In the genomic region with DNA sequence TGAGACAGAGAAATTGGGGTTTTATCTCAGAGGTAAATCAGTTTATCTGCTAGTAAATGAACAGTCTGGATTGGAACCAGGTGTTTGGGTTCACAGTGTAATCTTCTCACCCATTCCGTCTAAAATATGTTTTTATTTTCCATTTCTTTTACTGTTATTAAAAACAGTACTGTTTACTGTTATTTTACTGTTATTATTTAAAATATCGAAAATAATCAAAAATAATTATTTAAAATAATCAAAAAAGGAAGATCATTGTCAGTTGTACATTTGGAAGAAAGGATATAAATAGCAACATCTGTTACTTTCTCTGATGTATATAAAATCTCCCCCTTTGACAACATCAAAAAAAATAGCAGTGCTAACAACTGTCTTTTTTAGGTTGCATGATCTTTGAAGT, we compare ENCODE assay signal across 1 cellular context.
TF ChIP-seq lines count a peak whose summit lies in the region.

No MANE protein-coding gene starts in this region.

TF ChIP-seq in SK-N-SH, 30 proteins besides CTCF, POLR2A, EP300 and RAD21 (continued from another document):
- TF ChIP-seq, protein P1, sequence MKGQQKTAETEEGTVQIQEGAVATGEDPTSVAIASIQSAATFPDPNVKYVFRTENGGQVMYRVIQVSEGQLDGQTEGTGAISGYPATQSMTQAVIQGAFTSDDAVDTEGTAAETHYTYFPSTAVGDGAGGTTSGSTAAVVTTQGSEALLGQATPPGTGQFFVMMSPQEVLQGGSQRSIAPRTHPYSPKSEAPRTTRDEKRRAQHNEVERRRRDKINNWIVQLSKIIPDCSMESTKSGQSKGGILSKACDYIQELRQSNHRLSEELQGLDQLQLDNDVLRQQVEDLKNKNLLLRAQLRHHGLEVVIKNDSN (IDR thresholded peaks at IDR 0.05; ENCODE audit: borderline replicate concordance, low read depth), result no peak
- TF ChIP-seq, protein P2, sequence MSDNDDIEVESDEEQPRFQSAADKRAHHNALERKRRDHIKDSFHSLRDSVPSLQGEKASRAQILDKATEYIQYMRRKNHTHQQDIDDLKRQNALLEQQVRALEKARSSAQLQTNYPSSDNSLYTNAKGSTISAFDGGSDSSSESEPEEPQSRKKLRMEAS (IDR thresholded peaks at IDR 0.05; ENCODE audit: low read depth), result no peak
- TF ChIP-seq FOXM1 (IDR thresholded peaks at IDR 0.05; ENCODE audit: low read depth) (no peak), FOSL2 (IDR thresholded peaks at IDR 0.05; ENCODE audit: borderline replicate concordance, low read depth) (no peak)
